ENCODE assay signal across 2 cellular contexts in genomic region chr2:85114586-85115330, GRCh38.
TF ChIP-seq lines count a peak whose summit lies in the region.

No MANE protein-coding gene starts in this region.

TF ChIP-seq in liver, 16 proteins besides CTCF, POLR2A, EP300 and RAD21:
- TF ChIP-seq HNF4A (conservative IDR thresholded peaks at IDR 0.05) = peak; percentile 70 to 83
- no peak for TF ChIP-seq GABPA (IDR thresholded peaks at IDR 0.05 in 1 of 2, conservative IDR thresholded peaks at IDR 0.05 in 1 of 2)
- TF ChIP-seq RXRA (IDR thresholded peaks at IDR 0.05) = peak; percentile 44 to 45
- peak; percentile 33 for TF ChIP-seq YY1 (IDR thresholded peaks at IDR 0.05)
- no peak for TF ChIP-seq TAF1 (conservative IDR thresholded peaks at IDR 0.05)
- TF ChIP-seq FOXA1 (IDR thresholded peaks at IDR 0.05) = no peak
- no peak for TF ChIP-seq EGR1 (IDR thresholded peaks at IDR 0.05; ENCODE audit: low read depth in 2 of 2)
- no peak for TF ChIP-seq ZBTB33 (IDR thresholded peaks at IDR 0.05)
- TF ChIP-seq ATF3 (IDR thresholded peaks at IDR 0.05) = no peak
- no peak for TF ChIP-seq NR2F2 (IDR thresholded peaks at IDR 0.05)
- no peak for TF ChIP-seq MAX (IDR thresholded peaks at IDR 0.05)
- peak; percentile 13 for TF ChIP-seq FOXA2 (IDR thresholded peaks at IDR 0.05)
- TF ChIP-seq JUND (IDR thresholded peaks at IDR 0.05) = no peak
- no peak for TF ChIP-seq REST (IDR thresholded peaks at IDR 0.05)
- TF ChIP-seq HNF4G (IDR thresholded peaks at IDR 0.05) = peak; percentile 50
- peak; percentile 46 for TF ChIP-seq SP1 (IDR thresholded peaks at IDR 0.05)

TF ChIP-seq in HepG2, 621 proteins besides CTCF, POLR2A, EP300 and RAD21:
- no peak for TF ChIP-seq ZNF784 (CRISPR knock-in tag; IDR thresholded peaks at IDR 0.05; ENCODE audit: borderline replicate concordance)
- TF ChIP-seq ZNF251 (CRISPR knock-in tag; IDR thresholded peaks at IDR 0.05) = no peak
- TF ChIP-seq SRSF1 (optimal IDR thresholded peaks at IDR 0.05; ENCODE audit: low read depth, low read length) = no peak
- TF ChIP-seq SP5 (CRISPR knock-in tag; IDR thresholded peaks at IDR 0.05; ENCODE audit: borderline replicate concordance, low read depth) = no peak
- TF ChIP-seq FOSL2 (CRISPR knock-in tag; IDR thresholded peaks at IDR 0.05) = no peak
- TF ChIP-seq ELK4 (CRISPR knock-in tag; IDR thresholded peaks at IDR 0.05; ENCODE audit: borderline replicate concordance) = no peak
- no peak for TF ChIP-seq ZNF749 (CRISPR knock-in tag; IDR thresholded peaks at IDR 0.05; ENCODE audit: borderline replicate concordance)
- TF ChIP-seq MATR3 (CRISPR knock-in tag; IDR thresholded peaks at IDR 0.05) = no peak
- no peak for TF ChIP-seq THAP7 (CRISPR knock-in tag; IDR thresholded peaks at IDR 0.05)
- TF ChIP-seq KDM1A (CRISPR knock-in tag; IDR thresholded peaks at IDR 0.05) = no peak
- TF ChIP-seq YEATS2 (CRISPR knock-in tag; IDR thresholded peaks at IDR 0.05; ENCODE audit: borderline replicate concordance) = no peak
- no peak for TF ChIP-seq CEBPB (IDR thresholded peaks at IDR 0.05; ENCODE audit: borderline replicate concordance, low read depth, low read length)
- TF ChIP-seq ZNF235 (CRISPR knock-in tag; IDR thresholded peaks at IDR 0.05; ENCODE audit: borderline replicate concordance) = no peak
- no peak for TF ChIP-seq SAP130 (CRISPR knock-in tag; IDR thresholded peaks at IDR 0.05; ENCODE audit: low read depth)
- TF ChIP-seq FOXJ3 (CRISPR knock-in tag; IDR thresholded peaks at IDR 0.05; ENCODE audit: borderline replicate concordance) = no peak
- TF ChIP-seq SOX5 (CRISPR knock-in tag; IDR thresholded peaks at IDR 0.05; ENCODE audit: borderline replicate concordance) = no peak
- no peak for TF ChIP-seq RXRA (CRISPR knock-in tag; IDR thresholded peaks at IDR 0.05)
- no peak for TF ChIP-seq SNRNP70 (IDR thresholded peaks at IDR 0.05; ENCODE audit: low read depth, low read length)
